1 cellular context compared by ENCODE assay signal in the genomic region with DNA sequence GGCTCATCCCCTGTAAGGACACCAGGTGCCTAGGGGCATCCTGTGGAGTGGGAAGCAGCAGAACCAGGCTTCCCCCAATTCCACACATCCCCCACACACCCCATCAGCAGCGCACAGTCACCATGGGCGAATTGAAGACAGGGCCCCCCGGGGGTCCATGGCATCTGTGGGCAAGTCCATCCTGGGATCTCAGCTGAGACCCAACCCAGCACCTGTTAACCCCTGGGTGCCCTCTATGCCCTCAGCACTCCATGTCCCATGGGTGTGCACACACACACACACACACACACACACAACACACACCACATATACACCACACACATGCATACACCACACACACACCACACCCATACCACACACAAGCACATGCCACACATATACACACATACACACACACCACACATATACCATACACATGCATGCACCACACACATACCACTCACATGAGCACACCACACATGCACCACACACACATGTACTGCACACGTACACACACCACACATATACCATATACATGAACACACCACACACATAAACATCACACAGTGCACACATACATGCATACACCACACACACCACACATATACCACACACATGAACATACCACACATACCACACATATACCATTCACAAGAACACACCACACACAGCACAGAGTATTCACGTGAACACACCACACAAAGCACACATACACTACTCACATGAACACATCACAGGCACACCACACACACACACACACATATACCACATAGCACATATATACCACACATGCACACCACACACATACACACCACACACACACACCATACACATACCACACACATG.
TF ChIP-seq lines count a peak whose summit lies in the region.

No MANE protein-coding gene starts in this region.

TF ChIP-seq in GM23338, 12 proteins besides CTCF, POLR2A, EP300 and RAD21:
- TF ChIP-seq, protein P1, sequence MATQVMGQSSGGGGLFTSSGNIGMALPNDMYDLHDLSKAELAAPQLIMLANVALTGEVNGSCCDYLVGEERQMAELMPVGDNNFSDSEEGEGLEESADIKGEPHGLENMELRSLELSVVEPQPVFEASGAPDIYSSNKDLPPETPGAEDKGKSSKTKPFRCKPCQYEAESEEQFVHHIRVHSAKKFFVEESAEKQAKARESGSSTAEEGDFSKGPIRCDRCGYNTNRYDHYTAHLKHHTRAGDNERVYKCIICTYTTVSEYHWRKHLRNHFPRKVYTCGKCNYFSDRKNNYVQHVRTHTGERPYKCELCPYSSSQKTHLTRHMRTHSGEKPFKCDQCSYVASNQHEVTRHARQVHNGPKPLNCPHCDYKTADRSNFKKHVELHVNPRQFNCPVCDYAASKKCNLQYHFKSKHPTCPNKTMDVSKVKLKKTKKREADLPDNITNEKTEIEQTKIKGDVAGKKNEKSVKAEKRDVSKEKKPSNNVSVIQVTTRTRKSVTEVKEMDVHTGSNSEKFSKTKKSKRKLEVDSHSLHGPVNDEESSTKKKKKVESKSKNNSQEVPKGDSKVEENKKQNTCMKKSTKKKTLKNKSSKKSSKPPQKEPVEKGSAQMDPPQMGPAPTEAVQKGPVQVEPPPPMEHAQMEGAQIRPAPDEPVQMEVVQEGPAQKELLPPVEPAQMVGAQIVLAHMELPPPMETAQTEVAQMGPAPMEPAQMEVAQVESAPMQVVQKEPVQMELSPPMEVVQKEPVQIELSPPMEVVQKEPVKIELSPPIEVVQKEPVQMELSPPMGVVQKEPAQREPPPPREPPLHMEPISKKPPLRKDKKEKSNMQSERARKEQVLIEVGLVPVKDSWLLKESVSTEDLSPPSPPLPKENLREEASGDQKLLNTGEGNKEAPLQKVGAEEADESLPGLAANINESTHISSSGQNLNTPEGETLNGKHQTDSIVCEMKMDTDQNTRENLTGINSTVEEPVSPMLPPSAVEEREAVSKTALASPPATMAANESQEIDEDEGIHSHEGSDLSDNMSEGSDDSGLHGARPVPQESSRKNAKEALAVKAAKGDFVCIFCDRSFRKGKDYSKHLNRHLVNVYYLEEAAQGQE (IDR thresholded peaks at IDR 0.05; ENCODE audit: unreplicated experiment) = no peak
- TF ChIP-seq NANOG (IDR thresholded peaks at IDR 0.05; ENCODE audit: borderline replicate concordance) (no peak), ETS1 (IDR thresholded peaks at IDR 0.05) (no peak), EZH2 (IDR thresholded peaks at IDR 0.05; ENCODE audit: low read depth, unreplicated experiment) (no peak), ZNF331 (CRISPR knock-in tag; IDR thresholded peaks at IDR 0.05; ENCODE audit: low read depth) (no peak), STAT1 (IDR thresholded peaks at IDR 0.05; ENCODE audit: unreplicated experiment) (no peak), ZNF114 (CRISPR knock-in tag; IDR thresholded peaks at IDR 0.05) (no peak), EZH2phosphoT487 (IDR thresholded peaks at IDR 0.05; ENCODE audit: unreplicated experiment) (no peak), POLR2AphosphoS5 (IDR thresholded peaks at IDR 0.05; ENCODE audit: low read depth) (no peak), JUNB (IDR thresholded peaks at IDR 0.05; ENCODE audit: unreplicated experiment) (no peak)
